In the genomic region with DNA sequence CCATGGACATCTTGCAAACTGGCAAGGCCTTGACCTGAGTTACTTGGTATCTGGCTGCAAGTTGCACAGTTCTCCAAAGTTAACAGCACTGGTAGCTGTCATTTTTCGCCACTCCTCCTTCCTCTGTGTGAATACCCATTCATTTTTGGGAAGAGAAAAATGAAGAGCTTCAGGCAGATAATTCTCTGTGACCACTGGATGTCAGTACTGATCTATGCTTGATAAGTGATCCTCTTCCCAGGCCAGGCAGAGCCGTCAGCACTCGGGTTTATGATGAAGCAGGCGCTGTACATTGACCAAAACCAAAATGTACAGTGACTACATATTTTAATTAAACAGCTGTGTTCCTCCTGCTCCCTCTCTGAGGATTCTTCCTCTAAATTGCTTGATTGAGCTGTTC, we compare ENCODE assay signal across 9 cellular contexts. TPM values are rescaled to one million over a fixed set of nuclear protein-coding genes. Genes with fewer than 3 reads are reported as not detected.
A peak's percentile ranks its signal among the peaks of the same experiment; 100 is the strongest.
DNase-seq lines count a peak whose midpoint lies in the region; ATAC-seq, FAIRE-seq and TF ChIP-seq lines count a peak whose summit lies in the region.
"Had no signal": no experiment of that assay in that cellular context is flagged by ENCODE, and none has a peak within 500 bp of the region (broad histone marks: within the 10 kb centered on the region; RNA-seq: fewer than 3 reads in every experiment).

No MANE protein-coding gene starts in this region.

- ATAC-seq in natural killer cell = no peak

- H3K9me3 Mint-ChIP-seq in osteocyte (ENCODE audit: unreplicated experiment) = no peaks in the 10 kb centered on the region
- H3K9me3 Mint-ChIP-seq in natural killer cell = no peaks in the 10 kb centered on the region

- peak; percentile 15 for FAIRE-seq in endometrium (lab: Jason Lieb, UNC)

- H3K4me3 Mint-ChIP-seq in osteocyte (ENCODE audit: unreplicated experiment) (no peak overlapping the region), natural killer cell (no peak overlapping the region)

- no peaks in the 10 kb centered on the region for H3K36me3 Mint-ChIP-seq in osteocyte (ENCODE audit: unreplicated experiment)
- no peaks in the 10 kb centered on the region for H3K36me3 Mint-ChIP-seq in natural killer cell

- intact Hi-C loops in natural killer cell (cut with micrococcal nuclease) = no loop called here

- peaks cover 15% of the 10 kb centered on the region for H3K27me3 Mint-ChIP-seq in osteocyte (ENCODE audit: unreplicated experiment)
- H3K27me3 Mint-ChIP-seq in natural killer cell (ENCODE audit: low read depth in 2 of 2) = peaks cover 15 to 34% of the 10 kb centered on the region in 2 donors

- no peaks in the 10 kb centered on the region for H3K4me1 Mint-ChIP-seq in osteocyte (ENCODE audit: unreplicated experiment)
- peaks cover 6 to 10% of the 10 kb centered on the region in 2 donors for H3K4me1 Mint-ChIP-seq in natural killer cell

- H3K27ac Mint-ChIP-seq in osteocyte (ENCODE audit: unreplicated experiment) (no peak overlapping the region), natural killer cell (no peak overlapping the region)

- DNase-seq in GM03348 (ENCODE audit: low spot score) = peak; percentile 85
- DNase-seq in NCI-H748 (lab: John Stamatoyannopoulos, UW; ENCODE audit: unreplicated experiment) = peak; percentile 29
- DNase-seq in osteocyte (ENCODE audit: extremely low spot score, unreplicated experiment) = no peak
- no peak for DNase-seq in natural killer cell
- no peak for DNase-seq in activated effector memory CD4-positive, alpha-beta T cell treated with Interleukin-2 at 50 U/mL for 16 hours
- no peak for DNase-seq in cortex of kidney (lab: John Stamatoyannopoulos, UW)
- DNase-seq: NCI-H2081; stimulated activated naive CD4-positive, alpha-beta T cell had no signal

- TF ChIP-seq CTCF in osteocyte (IDR thresholded peaks at IDR 0.05) (peak; percentile 21), natural killer cell (IDR thresholded peaks at IDR 0.05) (no peak)

RNA-seq across cellular contexts. Expression of a gene that starts 55.9 kb away (rescaled TPM):
- total RNA-seq in osteocyte (32.9 and 39.0 TPM in 2 replicates), natural killer cell (10 to 100 TPM; 44.5 to 64.3 (median 51.8) TPM)

Comparison
In these comparisons a context has a peak if more than half of its experiments do, and no peak if none do; other contexts are left out.
1. DNase-seq: peak in GM03348 (single experiment) and NCI-H748 (single experiment); none in osteocyte (single experiment), natural killer cell (single experiment), activated effector memory CD4-positive, alpha-beta T cell treated with Interleukin-2 at 50 U/mL for 16 hours (single experiment) and cortex of kidney (single experiment).